ENCODE assay signal across 9 cellular contexts in the genomic region with DNA sequence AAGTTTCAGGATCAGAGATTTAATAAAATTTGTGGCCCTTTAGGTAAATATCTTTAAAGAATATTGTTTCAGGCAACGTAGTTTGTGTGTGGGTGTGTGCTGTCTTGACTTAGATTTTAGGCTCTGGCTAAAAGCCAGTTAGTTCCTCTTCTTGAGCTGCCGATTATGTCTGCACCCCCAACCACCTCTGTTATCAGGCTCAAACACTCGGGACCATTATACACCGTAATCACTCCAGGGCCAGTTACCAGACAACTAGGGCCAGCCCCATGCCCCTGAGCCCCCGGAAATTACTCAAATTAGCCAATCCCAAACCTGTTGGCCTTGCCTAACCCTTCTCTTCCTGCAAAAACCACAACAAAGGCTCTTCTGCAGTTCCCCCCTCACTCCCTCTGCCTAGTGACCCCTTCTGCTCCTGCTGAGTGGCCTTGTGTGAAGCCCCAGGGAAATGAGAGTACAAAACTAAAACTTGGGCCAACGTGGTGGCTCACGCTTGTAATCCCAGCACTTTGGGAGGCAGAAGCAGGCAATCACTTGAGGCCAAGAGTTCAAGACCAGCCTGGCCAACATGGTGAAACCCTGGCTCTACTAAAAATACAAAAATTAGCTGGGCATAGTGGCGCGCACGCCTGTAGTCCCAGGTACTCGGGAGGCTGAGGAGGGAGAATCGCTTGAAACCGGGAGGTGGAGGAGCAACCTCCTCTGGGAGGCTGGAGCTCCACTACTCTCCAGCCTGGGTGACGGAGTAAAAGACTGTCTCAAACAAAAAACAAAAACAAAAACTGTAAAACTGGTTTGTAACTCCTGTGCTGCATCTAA. TPM values are rescaled to one million over a fixed set of nuclear protein-coding genes. Genes with fewer than 3 reads are reported as not detected.
DNase-seq lines count a peak whose midpoint lies in the region; ATAC-seq, FAIRE-seq and TF ChIP-seq lines count a peak whose summit lies in the region.
"Had no signal": no experiment of that assay in that cellular context is flagged by ENCODE, and none has a peak within 500 bp of the region (broad histone marks: within the 10 kb centered on the region; RNA-seq: fewer than 3 reads in every experiment).

No MANE protein-coding gene starts in this region.

- H2AFZ ChIP-seq in HCT116 (ENCODE audit: low read depth, low read length, poor library complexity, severe bottlenecking), result peak overlapping the region; percentile 69
- no peak overlapping the region for H2AFZ ChIP-seq in HepG2 (ENCODE audit: low read length)

- intact Hi-C loops in HCT116 (cut with micrococcal nuclease) (loop anchor here (1.0 kb wide), 1 partner anchor 9 kb away; the partner anchor contains the start of gene HNRNPF), HepG2 (cut with micrococcal nuclease; ENCODE audit: unreplicated experiment) (no loop called here)

- no peaks in the 10 kb centered on the region for H3K9me3 Mint-ChIP-seq in CD8-positive, alpha-beta memory T cell
- no peaks in the 10 kb centered on the region for H3K9me3 Mint-ChIP-seq in osteocyte (ENCODE audit: unreplicated experiment)

- H3K27me3 ChIP-seq in CD8-positive, alpha-beta memory T cell (ENCODE audit: insufficient read depth, low read length, poor library complexity, severe bottlenecking), result no peaks in the 10 kb centered on the region
- H3K27me3 ChIP-seq in HCT116 (ENCODE audit: insufficient read depth, low read length) (no peaks in the 10 kb centered on the region), HepG2 (ENCODE audit: control insufficient read depth in 1 of 2, insufficient read depth in 2 of 2, low read length in 2 of 2) (no peaks in the 10 kb centered on the region)

- H3K9ac ChIP-seq in HCT116 (ENCODE audit: low read length), result peak overlapping the region; percentile 12
- H3K9ac ChIP-seq in HepG2 (ENCODE audit: insufficient read depth, low read depth, low read length), result peak overlapping the region; percentile 51

- ATAC-seq in HCT116 (peak; percentile 15; the same call in 1 of the 2 replicates), T-helper 17 cell (no peak), HepG2 (peak; percentile 36), GM21528 (IDR thresholded peaks at IDR 0.05; ENCODE audit: low FRiP score, unreplicated experiment) (no peak), HG02840 (IDR thresholded peaks at IDR 0.05; ENCODE audit: low FRiP score, unreplicated experiment) (no peak)

- no peaks in the 10 kb centered on the region for H3K36me3 ChIP-seq in CD8-positive, alpha-beta memory T cell (ENCODE audit: insufficient read depth, low read length)
- H3K36me3 ChIP-seq in HCT116 (ENCODE audit: control insufficient read depth in 1 of 2, insufficient read depth in 2 of 2, low read length in 2 of 2), result no peaks in the 10 kb centered on the region
- no peaks in the 10 kb centered on the region for H3K36me3 ChIP-seq in HepG2 (replicated peaks in 1 of 2; ENCODE audit: control insufficient read depth in 1 of 2, insufficient read depth in 2 of 2, low read length in 2 of 2)

- no peak for TF ChIP-seq CTCF in HCT116 (IDR thresholded peaks at IDR 0.05 in 2 of 3, conservative IDR thresholded peaks at IDR 0.05 in 1 of 3; ENCODE audit: borderline replicate concordance in 1 of 3, insufficient read depth in 1 of 3, low read depth in 2 of 3, low read length in 2 of 3)
- no peak for TF ChIP-seq CTCF in HepG2 (CRISPR knock-in tag; IDR thresholded peaks at IDR 0.05)
- no peak for TF ChIP-seq CTCF in osteocyte (IDR thresholded peaks at IDR 0.05)

- DNase-seq in CD8-positive, alpha-beta memory T cell, result peak; percentile 24 to 67 (median 51)
- DNase-seq in HCT116 (ENCODE audit: low read depth, low spot score) (no peak), T-helper 17 cell (peak in 1 of 3 donors; percentile 31), HepG2 (ENCODE audit: low spot score) (peak; percentile 92), NCI-H510A (lab: John Stamatoyannopoulos, UW) (no peak), osteocyte (ENCODE audit: extremely low spot score, unreplicated experiment) (no peak)

- H3K4me1 Mint-ChIP-seq in CD8-positive, alpha-beta memory T cell, result peaks cover 33 to 39% (median 38%) of the 10 kb centered on the region in 3 donors
- peaks cover 16% of the 10 kb centered on the region for H3K4me1 Mint-ChIP-seq in T-helper 17 cell
- peaks cover 16% of the 10 kb centered on the region for H3K4me1 Mint-ChIP-seq in osteocyte (ENCODE audit: unreplicated experiment)

- TF ChIP-seq EP300 in HepG2 (IDR thresholded peaks at IDR 0.05; ENCODE audit: low read depth in 2 of 2, low read length in 2 of 2) (peak in 1 of 2 experiments; percentile 91; a peak in 2 of 4 replicates), HepG2 (CRISPR knock-in tag; IDR thresholded peaks at IDR 0.05; ENCODE audit: borderline replicate concordance) (peak; percentile 81)

- no peaks in the 10 kb centered on the region for H3K27me3 Mint-ChIP-seq in CD8-positive, alpha-beta memory T cell
- H3K27me3 Mint-ChIP-seq in T-helper 17 cell (no peaks in the 10 kb centered on the region), osteocyte (ENCODE audit: unreplicated experiment) (no peaks in the 10 kb centered on the region)

- FAIRE-seq in HepG2 (lab: Jason Lieb, UNC), result peak; percentile 89

- POLR2A ChIA-PET in CD8-positive, alpha-beta memory T cell (lab: Charles Lee), result interaction anchor here (0.6 to 2.9 kb wide), 4 partner anchors 9 to 25 kb away, joined by 3 to 24 read pairs (median 3); partner anchors contain the start of gene HNRNPF
- POLR2A ChIA-PET in HCT116 (lab: Charles Lee) (interaction anchor here (0.9 to 1.1 kb wide), 2 partner anchors 9 to 10 kb away, joined by 3 read pairs; no protein-coding TSS in a partner anchor), HepG2 (lab: Yijun Ruan, JAX) (interaction anchor here (3.8 to 4.9 kb wide), 3 partner anchors 9 to 21 kb away, joined by 33 to 39 read pairs (median 33); partner anchors contain the start of genes HNRNPF and ZNF487)

- TF ChIP-seq POLR2A in HCT116 (IDR thresholded peaks at IDR 0.05; ENCODE audit: borderline replicate concordance, extremely low read depth, insufficient read depth, insufficient read length), result no peak
- TF ChIP-seq POLR2A in HepG2 (IDR thresholded peaks at IDR 0.05; ENCODE audit: insufficient read depth in 1 of 2, low read depth in 2 of 2, low read length in 2 of 2), result no peak

- H3K4me1 ChIP-seq in CD8-positive, alpha-beta memory T cell (ENCODE audit: insufficient read depth, low read length), result peaks cover 37% of the 10 kb centered on the region
- H3K4me1 ChIP-seq in HCT116 (ENCODE audit: control insufficient read depth in 1 of 2, insufficient read depth in 2 of 2, low read length in 2 of 2) (peaks cover 33 to 44% of the 10 kb centered on the region in 2 experiments), HepG2 (ENCODE audit: insufficient read depth, low read length) (peaks cover 53% of the 10 kb centered on the region)

- H3K4me2 ChIP-seq in HCT116 (ENCODE audit: low read length) (peak overlapping the region; percentile 63), HepG2 (ENCODE audit: low read depth, low read length) (peak overlapping the region; percentile 47)

- H3K9me3 ChIP-seq in CD8-positive, alpha-beta memory T cell (ENCODE audit: low read length), result no peaks in the 10 kb centered on the region
- H3K9me3 ChIP-seq in HCT116 (ENCODE audit: control insufficient read depth in 1 of 2, insufficient read depth in 1 of 2, low read depth in 1 of 2, low read length in 2 of 2) (no peaks in the 10 kb centered on the region), T-helper 17 cell (ENCODE audit: control insufficient read depth, low read length, poor library complexity, severe bottlenecking) (no peaks in the 10 kb centered on the region), HepG2 (ENCODE audit: low read length) (no peaks in the 10 kb centered on the region)

- in situ Hi-C loops in HepG2 (cut with HindIII; ENCODE audit: extremely low pct_ligation_motif_present, low pct_unique_long_range_greater_than_20kb), result loop anchor here (25.0 kb wide), 1 partner anchor 1544 kb away; the partner anchor contains the start of gene RASSF4

- BruUV-seq in HCT116 (replicated peaks; lab: Mats Ljungman, UMichigan) (no TSS peak), HepG2 (replicated peaks; lab: Mats Ljungman, UMichigan) (no TSS peak)

- CTCF ChIA-PET in CD8-positive, alpha-beta memory T cell (lab: Charles Lee), result interaction anchor here (2.5 kb wide), 1 partner anchor 8 kb away, joined by 14 read pairs; the partner anchor contains the start of gene HNRNPF
- CTCF ChIA-PET in HCT116 (lab: Charles Lee) (no interaction called here), HepG2 (lab: Yijun Ruan, JAX; ENCODE audit: low intra/inter-chr PET ratio, low total read pairs) (no interaction called here)

- no peak for TF ChIP-seq RAD21 in HCT116 (IDR thresholded peaks at IDR 0.05; ENCODE audit: low read depth)
- TF ChIP-seq RAD21 in HepG2 (CRISPR knock-in tag; IDR thresholded peaks at IDR 0.05), result no peak

- peak overlapping the region; percentile 82 for H3K27ac ChIP-seq in CD8-positive, alpha-beta memory T cell (ENCODE audit: low read depth, low read length)
- H3K27ac ChIP-seq in HCT116 (ENCODE audit: low read depth, low read length) (peak overlapping the region; percentile 36; the same call in 1 of the 2 replicates), HepG2 (ENCODE audit: extremely low read length, insufficient read depth, low read length) (peak overlapping the region; percentile 63)

- no peaks in the 10 kb centered on the region for H3K9me2 ChIP-seq in HCT116 (ENCODE audit: insufficient read depth)

- H4K20me1 ChIP-seq in HCT116 (ENCODE audit: insufficient read depth), result no peaks in the 10 kb centered on the region
- H4K20me1 ChIP-seq in HepG2 (ENCODE audit: insufficient read depth, low read length), result no peaks in the 10 kb centered on the region

- 55% methylated on average over 14 of the region's 14 CpGs for WGBS in HepG2 (ENCODE audit: low lambda C conversion rate)

- H3K4me3 Mint-ChIP-seq in CD8-positive, alpha-beta memory T cell, result peak overlapping the region; percentile 61 to 73 (median 67)
- H3K4me3 Mint-ChIP-seq in T-helper 17 cell (peak overlapping the region; percentile 47), osteocyte (ENCODE audit: unreplicated experiment) (no peak overlapping the region)

- peaks cover 0 to 4% (median 0%) of the 10 kb centered on the region in 3 donors for H3K36me3 Mint-ChIP-seq in CD8-positive, alpha-beta memory T cell
- H3K36me3 Mint-ChIP-seq in T-helper 17 cell (ENCODE audit: low read depth), result no peaks in the 10 kb centered on the region
- H3K36me3 Mint-ChIP-seq in osteocyte (ENCODE audit: unreplicated experiment), result no peaks in the 10 kb centered on the region

- no peak overlapping the region for H3K4me3 ChIP-seq in CD8-positive, alpha-beta memory T cell (ENCODE audit: low read length)
- 0 out of 4 replicates have a peak overlapping the region, but pooled peaks of 1 of the 2 experiments have one; percentile 2 for H3K4me3 ChIP-seq in HCT116 (replicated peaks in 1 of 2; ENCODE audit: low read depth in 1 of 2, low read length in 2 of 2)
- H3K4me3 ChIP-seq in HepG2 (replicated peaks in 1 of 3; ENCODE audit: insufficient read depth in 1 of 3, low read depth in 2 of 3, low read length in 3 of 3), result peak overlapping the region in 1 of 3 experiments; percentile 1; a peak in 1 of 6 replicates

- RAD21 ChIA-PET in HCT116 (lab: Charles Lee; ENCODE audit: low non-redundant PET in 1 of 2, low total read pairs in 2 of 2, uncharacterized antibody in 2 of 2, unreplicated experiment in 2 of 2), result no interaction called here

- no peaks in the 10 kb centered on the region for H3K79me2 ChIP-seq in HCT116 (ENCODE audit: insufficient read depth, low read length)
- no peaks in the 10 kb centered on the region for H3K79me2 ChIP-seq in HepG2 (ENCODE audit: insufficient read depth, low read length)

- H3K27ac Mint-ChIP-seq in CD8-positive, alpha-beta memory T cell, result peak overlapping the region; percentile 90 to 100 (median 94)
- peak overlapping the region; percentile 97 for H3K27ac Mint-ChIP-seq in T-helper 17 cell
- H3K27ac Mint-ChIP-seq in osteocyte (ENCODE audit: unreplicated experiment), result no peak overlapping the region

RNA-seq across cellular contexts. Expression of gene HNRNPF, which starts 9.2 kb away (rescaled TPM):
- total RNA-seq in CD8-positive, alpha-beta memory T cell, result 100 to 1,000 TPM; 562 to 566 TPM
- polyA plus RNA-seq in CD8-positive, alpha-beta memory T cell, result 261 TPM
- total RNA-seq in HCT116 (2021; ENCODE audit: unreplicated experiment) (333 TPM), T-helper 17 cell (100 to 1,000 TPM; 131 to 144 TPM), HepG2 (2016; rRNA removed; fragmentation: Illumina TruSeq; extraction: Trizol) (308 and 449 TPM in 2 replicates), osteocyte (189 and 200 TPM in 2 replicates)
- 197 and 213 TPM in 2 replicates for polyA plus RNA-seq in HCT116 (2012)
- 44.9 and 49.9 TPM in 2 replicates for total RNA-seq in HepG2 (2016; cell fraction: cytosol; rRNA removed; fragmentation: Illumina TruSeq; extraction: Trizol; ENCODE audit: low read depth)
- 322 and 435 TPM in 2 replicates for total RNA-seq in HepG2 (2016; cell fraction: insoluble cytoplasmic fraction; rRNA removed; fragmentation: Illumina TruSeq; extraction: Trizol)
- 123 and 131 TPM in 2 replicates for total RNA-seq in HepG2 (2016; cell fraction: membrane; rRNA removed; fragmentation: Illumina TruSeq; extraction: Trizol)
- 111 and 121 TPM in 2 replicates for total RNA-seq in HepG2 (2016; cell fraction: nucleus; rRNA removed; fragmentation: Illumina TruSeq; extraction: Trizol)
- polyA plus RNA-seq in HepG2 (2011; rRNA removed), result 166 and 177 TPM in 2 replicates
- polyA plus RNA-seq in HepG2 (2011; cell fraction: cytosol; rRNA removed), result 147 and 166 TPM in 2 replicates
- 137 and 153 TPM in 2 replicates for polyA plus RNA-seq in HepG2 (2011; cell fraction: nucleus; rRNA removed)
- 134 and 169 TPM in 2 replicates for polyA plus RNA-seq in HepG2 (2012)
- 19.5 and 22.4 TPM in 2 replicates for polyA plus RNA-seq in HepG2 (2016; cell fraction: cytosol; fragmentation: Illumina TruSeq; extraction: Trizol; ENCODE audit: low read depth)
- polyA plus RNA-seq in HepG2 (2016; cell fraction: insoluble cytoplasmic fraction; fragmentation: Illumina TruSeq; extraction: Trizol; ENCODE audit: low read depth), result 388 and 410 TPM in 2 replicates
- polyA plus RNA-seq in HepG2 (2016; cell fraction: membrane; fragmentation: Illumina TruSeq; extraction: Trizol; ENCODE audit: low read depth), result 49.0 and 51.7 TPM in 2 replicates
- polyA plus RNA-seq in HepG2 (2016; cell fraction: nucleus; fragmentation: Illumina TruSeq; extraction: Trizol; ENCODE audit: insufficient read depth, low read depth), result 178 and 179 TPM in 2 replicates
- polyA minus RNA-seq in HepG2 (2011; rRNA and poly(A)+ RNA removed; ENCODE audit: low replicate concordance), result 271 and 284 TPM in 2 replicates
- polyA minus RNA-seq in HepG2 (2011; cell fraction: cytosol; rRNA and poly(A)+ RNA removed), result 121 and 128 TPM in 2 replicates
- polyA minus RNA-seq in HepG2 (2011; cell fraction: nucleus; rRNA and poly(A)+ RNA removed), result 64.2 and 75.8 TPM in 2 replicates

RNA-seq across cellular contexts. Expression of gene ZNF487, which starts 18.8 kb away (rescaled TPM):
- 1 to 10 TPM; 1.5 to 4.2 TPM for total RNA-seq in CD8-positive, alpha-beta memory T cell
- polyA plus RNA-seq in CD8-positive, alpha-beta memory T cell, result 7.9 TPM
- total RNA-seq in HCT116 (2021; ENCODE audit: unreplicated experiment), result 4.0 TPM
- polyA plus RNA-seq in HCT116 (2012), result 2.7 and 3.4 TPM in 2 replicates
- total RNA-seq in T-helper 17 cell, result 1 to 10 TPM; 7.9 to 8.7 TPM
- 6.1 and 7.4 TPM in 2 replicates for total RNA-seq in HepG2 (2016; rRNA removed; fragmentation: Illumina TruSeq; extraction: Trizol)
- 3.3 and 6.4 TPM in 2 replicates for total RNA-seq in HepG2 (2016; cell fraction: cytosol; rRNA removed; fragmentation: Illumina TruSeq; extraction: Trizol; ENCODE audit: low read depth)
- total RNA-seq in HepG2 (2016; cell fraction: insoluble cytoplasmic fraction; rRNA removed; fragmentation: Illumina TruSeq; extraction: Trizol), result 6.3 and 8.8 TPM in 2 replicates
- 5.5 and 7.7 TPM in 2 replicates for total RNA-seq in HepG2 (2016; cell fraction: membrane; rRNA removed; fragmentation: Illumina TruSeq; extraction: Trizol)
- total RNA-seq in HepG2 (2016; cell fraction: nucleus; rRNA removed; fragmentation: Illumina TruSeq; extraction: Trizol), result 3.5 and 6.0 TPM in 2 replicates
- polyA plus RNA-seq in HepG2 (2011; rRNA removed), result 6.6 and 8.8 TPM in 2 replicates
- 3.6 and 5.2 TPM in 2 replicates for polyA plus RNA-seq in HepG2 (2011; cell fraction: cytosol; rRNA removed)
- polyA plus RNA-seq in HepG2 (2011; cell fraction: nucleus; rRNA removed), result 1.8 and 13.7 TPM in 2 replicates
- polyA plus RNA-seq in HepG2 (2012), result 2.6 and 3.3 TPM in 2 replicates
- polyA plus RNA-seq in HepG2 (2016; cell fraction: cytosol; fragmentation: Illumina TruSeq; extraction: Trizol; ENCODE audit: low read depth), result 5.4 and 5.7 TPM in 2 replicates
- 5.9 and 7.2 TPM in 2 replicates for polyA plus RNA-seq in HepG2 (2016; cell fraction: insoluble cytoplasmic fraction; fragmentation: Illumina TruSeq; extraction: Trizol; ENCODE audit: low read depth)
- 6.0 and 8.7 TPM in 2 replicates for polyA plus RNA-seq in HepG2 (2016; cell fraction: membrane; fragmentation: Illumina TruSeq; extraction: Trizol; ENCODE audit: low read depth)
- polyA plus RNA-seq in HepG2 (2016; cell fraction: nucleus; fragmentation: Illumina TruSeq; extraction: Trizol; ENCODE audit: insufficient read depth, low read depth), result 4.2 and 8.8 TPM in 2 replicates
- polyA minus RNA-seq in HepG2 (2011; rRNA and poly(A)+ RNA removed; ENCODE audit: low replicate concordance), result 3.5 and 7.7 TPM in 2 replicates
- 1.1 and 1.7 TPM in 2 replicates for polyA minus RNA-seq in HepG2 (2011; cell fraction: cytosol; rRNA and poly(A)+ RNA removed)
- polyA minus RNA-seq in HepG2 (2011; cell fraction: nucleus; rRNA and poly(A)+ RNA removed), result 4.8 and 6.7 TPM in 2 replicates
- 3.6 and 6.3 TPM in 2 replicates for total RNA-seq in osteocyte

RNA-seq across cellular contexts. Expression of gene FXYD4, which starts 46.7 kb away (rescaled TPM):
- not detected for total RNA-seq in CD8-positive, alpha-beta memory T cell
- polyA plus RNA-seq in CD8-positive, alpha-beta memory T cell, result not detected
- total RNA-seq in HCT116 (2021; ENCODE audit: unreplicated experiment), result 0.71 TPM
- polyA plus RNA-seq in HCT116 (2012), result 2.2 and 3.4 TPM in 2 replicates
- total RNA-seq in T-helper 17 cell, result not detected
- not detected in 2 replicates for total RNA-seq in HepG2 (2016; rRNA removed; fragmentation: Illumina TruSeq; extraction: Trizol)
- total RNA-seq in HepG2 (2016; cell fraction: cytosol; rRNA removed; fragmentation: Illumina TruSeq; extraction: Trizol; ENCODE audit: low read depth), result not detected in 2 replicates
- not detected in 2 replicates for total RNA-seq in HepG2 (2016; cell fraction: insoluble cytoplasmic fraction; rRNA removed; fragmentation: Illumina TruSeq; extraction: Trizol)
- total RNA-seq in HepG2 (2016; cell fraction: membrane; rRNA removed; fragmentation: Illumina TruSeq; extraction: Trizol), result not detected in 2 replicates
- not detected in 2 replicates for total RNA-seq in HepG2 (2016; cell fraction: nucleus; rRNA removed; fragmentation: Illumina TruSeq; extraction: Trizol)
- not detected in 2 replicates for polyA plus RNA-seq in HepG2 (2011; rRNA removed)
- not detected in 2 replicates for polyA plus RNA-seq in HepG2 (2011; cell fraction: cytosol; rRNA removed)
- not detected in 2 replicates for polyA plus RNA-seq in HepG2 (2011; cell fraction: nucleus; rRNA removed)
- polyA plus RNA-seq in HepG2 (2012), result not detected in 2 replicates
- not detected in 2 replicates for polyA plus RNA-seq in HepG2 (2016; cell fraction: cytosol; fragmentation: Illumina TruSeq; extraction: Trizol; ENCODE audit: low read depth)
- polyA plus RNA-seq in HepG2 (2016; cell fraction: insoluble cytoplasmic fraction; fragmentation: Illumina TruSeq; extraction: Trizol; ENCODE audit: low read depth), result not detected in 2 replicates
- polyA plus RNA-seq in HepG2 (2016; cell fraction: membrane; fragmentation: Illumina TruSeq; extraction: Trizol; ENCODE audit: low read depth), result not detected in 2 replicates
- not detected in 2 replicates for polyA plus RNA-seq in HepG2 (2016; cell fraction: nucleus; fragmentation: Illumina TruSeq; extraction: Trizol; ENCODE audit: insufficient read depth, low read depth)
- polyA minus RNA-seq in HepG2 (2011; rRNA and poly(A)+ RNA removed; ENCODE audit: low replicate concordance), result 0.21 TPM in 1 of 2 replicates, not detected in the other
- polyA minus RNA-seq in HepG2 (2011; cell fraction: cytosol; rRNA and poly(A)+ RNA removed), result not detected in 2 replicates
- not detected in 2 replicates for polyA minus RNA-seq in HepG2 (2011; cell fraction: nucleus; rRNA and poly(A)+ RNA removed)
- total RNA-seq in osteocyte, result not detected in 2 replicates
- total RNA-seq: epithelial cell of proximal tubule had no signal

Comparison
In these comparisons a context has a peak if more than half of its experiments do, and no peak if none do; other contexts are left out.
1. DNase-seq: peak in CD8-positive, alpha-beta memory T cell (5 of 5) and HepG2 (single experiment); none in HCT116 (single experiment), NCI-H510A (single experiment) and osteocyte (single experiment).
2. ATAC-seq: peak in HCT116 (single experiment) and HepG2 (single experiment); none in T-helper 17 cell (single experiment), GM21528 (single experiment) and HG02840 (single experiment).
3. Peak in every context shown above with its lines, with median percentiles within 50 percentile points of each other: H3K27ac ChIP-seq.